In the genomic region with DNA sequence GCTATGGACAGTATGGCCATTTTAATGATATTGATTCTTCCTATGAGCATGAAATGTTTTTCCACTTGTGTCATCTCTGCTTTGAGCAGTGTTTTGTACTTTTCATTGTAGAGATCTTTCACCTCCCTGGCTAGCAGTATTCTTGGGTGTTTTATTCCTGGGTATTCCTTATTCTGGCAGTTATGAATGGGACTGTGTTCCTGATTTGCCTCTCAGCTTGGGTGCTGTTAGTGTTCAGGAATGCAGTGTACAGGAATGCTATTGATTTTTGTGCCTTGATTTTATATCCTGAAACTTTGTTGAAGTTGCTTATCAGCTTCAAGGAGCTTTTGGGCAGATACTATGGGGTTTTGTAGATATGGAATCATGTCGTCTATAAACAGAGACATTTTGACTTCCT, we compare ENCODE assay signal across 40 cellular contexts. TPM values are rescaled to one million over a fixed set of nuclear protein-coding genes. Genes with fewer than 3 reads are reported as not detected.
"Had no signal": no experiment of that assay in that cellular context is flagged by ENCODE, and none has a peak within 500 bp of the region (broad histone marks: within the 10 kb centered on the region; RNA-seq: fewer than 3 reads in every experiment).

No MANE protein-coding gene starts in this region.

- DNase-seq: activated effector memory CD4-positive, alpha-beta T cell treated with anti-CD3 and anti-CD28 coated beads, Interleukin-2, amount 50 U/mL, for 16 hours; activated effector memory CD4-positive, alpha-beta T cell treated with Interleukin-2 at 50 U/mL for 16 hours; activated gamma-delta T cell; activated gamma-delta T cell treated with Interleukin-2 at 50 U/mL for 16 hours; activated naive CD4-positive, alpha-beta T cell; activated naive CD4-positive, alpha-beta T cell treated with anti-CD3 and anti-CD28 coated beads for 36 hours; activated naive CD4-positive, alpha-beta T cell treated with anti-CD3 and anti-CD28 coated beads, Interleukin-2, amount 10 ng/mL, durations not matched to agents 7 days and 5 days; activated naive CD4-positive, alpha-beta T cell treated with anti-CD3 and anti-CD28 coated beads, Interleukin-2, amount 50 U/mL, for 16 hours; activated naive CD4-positive, alpha-beta T cell treated with Interleukin-2 at 50 U/mL for 16 hours; activated naive CD8-positive, alpha-beta T cell treated with anti-CD3 and anti-CD28 coated beads for 36 hours; activated naive CD8-positive, alpha-beta T cell treated with anti-CD3 and anti-CD28 coated beads, Interleukin-2, amount 10 ng/mL, durations not matched to agents 7 days and 5 days; activated naive CD8-positive, alpha-beta T cell treated with anti-CD3 and anti-CD28 coated beads, Interleukin-2, amount 50 U/mL, for 24 hours; activated T-cell treated with anti-CD3 and anti-CD28 coated beads, Interleukin-2, amount 50 U/mL, for 1 hour; activated T-cell treated with anti-CD3 and anti-CD28 coated beads, Interleukin-2, amount 50 U/mL, for 24 hours; activated T-cell treated with anti-CD3 and anti-CD28 coated beads, Interleukin-2, amount 50 U/mL, for 4 hours; activated T-cell treated with anti-CD3 and anti-CD28 coated beads, Interleukin-2, amount 50 U/mL, for 48 hours; activated T-cell treated with anti-CD3 and anti-CD28 coated beads, Interleukin-2, amount 50 U/mL, for 72 hours; adrenal gland; amniotic stem cell; amygdala; anterior cingulate cortex; aorta; brain microvascular endothelial cell; caudate nucleus; central memory CD4-positive, alpha-beta T cell; cerebellar nuclear complex had no signal

- H3K27ac ChIP-seq: adrenal gland, ascending aorta, brain microvascular endothelial cell, breast epithelium, cardiac muscle cell had no signal

- FAIRE-seq: astrocyte, bronchial epithelial cell had no signal

- H3K27me3 ChIP-seq: adrenal gland, ascending aorta, brain microvascular endothelial cell, breast epithelium, cardiac muscle cell had no signal

- H3K36me3 ChIP-seq: adrenal gland, ascending aorta, brain microvascular endothelial cell, breast epithelium, cardiac muscle cell had no signal

- H3K36me3 Mint-ChIP-seq: activated naive CD4-positive, alpha-beta T cell treated with anti-CD3 and anti-CD28 coated beads, Interleukin-2, amount 10 ng/mL, durations not matched to agents 7 days and 5 days; activated naive CD4-positive, alpha-beta T cell treated with anti-CD3 and anti-CD28 coated beads, Interleukin-2, amount 50 U/mL, for 24 hours; activated naive CD4-positive, alpha-beta T cell treated with anti-CD3 and anti-CD28 coated beads, Interleukin-2, amount 50 U/mL, for 72 hours; activated naive CD8-positive, alpha-beta T cell; activated naive CD8-positive, alpha-beta T cell treated with anti-CD3 and anti-CD28 coated beads for 36 hours; activated naive CD8-positive, alpha-beta T cell treated with anti-CD3 and anti-CD28 coated beads, Interleukin-2, amount 10 ng/mL, durations not matched to agents 7 days and 5 days; brain had no signal

- H3K27ac Mint-ChIP-seq: activated naive CD4-positive, alpha-beta T cell treated with anti-CD3 and anti-CD28 coated beads for 36 hours; activated naive CD4-positive, alpha-beta T cell treated with anti-CD3 and anti-CD28 coated beads, Interleukin-2, amount 10 ng/mL, durations not matched to agents 7 days and 5 days; activated naive CD4-positive, alpha-beta T cell treated with anti-CD3 and anti-CD28 coated beads, Interleukin-2, amount 50 U/mL, for 24 hours; activated naive CD4-positive, alpha-beta T cell treated with anti-CD3 and anti-CD28 coated beads, Interleukin-2, amount 50 U/mL, for 72 hours; activated naive CD8-positive, alpha-beta T cell; activated naive CD8-positive, alpha-beta T cell treated with anti-CD3 and anti-CD28 coated beads for 36 hours; activated naive CD8-positive, alpha-beta T cell treated with anti-CD3 and anti-CD28 coated beads, Interleukin-2, amount 10 ng/mL, durations not matched to agents 7 days and 5 days; activated naive CD8-positive, alpha-beta T cell treated with anti-CD3 and anti-CD28 coated beads, Interleukin-2, amount 50 U/mL, for 24 hours; activated T-cell treated with anti-CD3 and anti-CD28 coated beads, Interleukin-2, amount 50 U/mL, for 24 hours; activated T-cell treated with anti-CD3 and anti-CD28 coated beads, Interleukin-2, amount 50 U/mL, for 72 hours; activated T-helper 1 cell treated with anti-CD3 and anti-CD28 coated beads, Interleukin-12 subunit alpha, Interleukin-12 subunit beta, Interleukin-2, Interleukin-4 antibody, amounts not matched to agents 30 ng/mL and 10 ng/mL and 1 ng/mL, durations not matched to agents 14 hours and 24 hours and 36 hours; activated T-helper 17 cell treated with anti-CD3 and anti-CD28 coated beads, Interleukin-2, amount 50 U/mL, for 72 hours; activated T-helper 2 cell treated with anti-CD3 and anti-CD28 coated beads, Interferon-gamma antibody, Interleukin-2, Interleukin-4, amounts not matched to agents 10 μg/mL and 5 μg/mL and 100 μg/mL, durations not matched to agents 14 hours and 24 hours and 36 hours; brain had no signal

- H3K4me1 ChIP-seq: adrenal gland, ascending aorta, breast epithelium had no signal

- H3K4me3 ChIP-seq: adrenal gland, ascending aorta, breast epithelium, cardiac muscle cell had no signal

- ATAC-seq: activated naive CD4-positive, alpha-beta T cell treated with anti-CD3 and anti-CD28 coated beads, Interleukin-2, amount 50 U/mL, for 72 hours; activated naive CD8-positive, alpha-beta T cell treated with anti-CD3 and anti-CD28 coated beads, Interleukin-2, amount 50 U/mL, for 24 hours; activated T-cell treated with anti-CD3 and anti-CD28 coated beads, Interleukin-2, amount 50 U/mL, for 4 hours; activated T-cell treated with anti-CD3 and anti-CD28 coated beads, Interleukin-2, amount 50 U/mL, for 72 hours; activated T-helper 17 cell treated with anti-CD3 and anti-CD28 coated beads, Interleukin-2, amount 50 U/mL, for 72 hours had no signal

- H3K4me1 Mint-ChIP-seq: activated naive CD4-positive, alpha-beta T cell treated with anti-CD3 and anti-CD28 coated beads, Interleukin-2, amount 10 ng/mL, durations not matched to agents 7 days and 5 days; activated naive CD4-positive, alpha-beta T cell treated with anti-CD3 and anti-CD28 coated beads, Interleukin-2, amount 50 U/mL, for 24 hours; activated naive CD8-positive, alpha-beta T cell treated with anti-CD3 and anti-CD28 coated beads for 36 hours; activated naive CD8-positive, alpha-beta T cell treated with anti-CD3 and anti-CD28 coated beads, Interleukin-2, amount 50 U/mL, for 24 hours; activated T-helper 17 cell treated with anti-CD3 and anti-CD28 coated beads, Interleukin-2, amount 50 U/mL, for 72 hours; brain; central memory CD8-positive, alpha-beta T cell had no signal

- H3K4me3 Mint-ChIP-seq: activated naive CD4-positive, alpha-beta T cell treated with anti-CD3 and anti-CD28 coated beads for 36 hours; activated naive CD4-positive, alpha-beta T cell treated with anti-CD3 and anti-CD28 coated beads, Interleukin-2, amount 10 ng/mL, durations not matched to agents 7 days and 5 days; activated naive CD4-positive, alpha-beta T cell treated with anti-CD3 and anti-CD28 coated beads, Interleukin-2, amount 50 U/mL, for 24 hours; activated naive CD8-positive, alpha-beta T cell; activated naive CD8-positive, alpha-beta T cell treated with anti-CD3 and anti-CD28 coated beads for 36 hours; activated naive CD8-positive, alpha-beta T cell treated with anti-CD3 and anti-CD28 coated beads, Interleukin-2, amount 10 ng/mL, durations not matched to agents 7 days and 5 days; activated naive CD8-positive, alpha-beta T cell treated with anti-CD3 and anti-CD28 coated beads, Interleukin-2, amount 50 U/mL, for 24 hours; activated T-cell treated with anti-CD3 and anti-CD28 coated beads, Interleukin-2, amount 50 U/mL, for 24 hours; activated T-cell treated with anti-CD3 and anti-CD28 coated beads, Interleukin-2, amount 50 U/mL, for 4 hours; activated T-cell treated with anti-CD3 and anti-CD28 coated beads, Interleukin-2, amount 50 U/mL, for 72 hours; activated T-helper 1 cell treated with anti-CD3 and anti-CD28 coated beads, Interleukin-12 subunit alpha, Interleukin-12 subunit beta, Interleukin-2, Interleukin-4 antibody, amounts not matched to agents 30 ng/mL and 10 ng/mL and 1 ng/mL, durations not matched to agents 14 hours and 24 hours and 36 hours; activated T-helper 17 cell treated with anti-CD3 and anti-CD28 coated beads, Interleukin-2, amount 50 U/mL, for 72 hours; brain; central memory CD8-positive, alpha-beta T cell had no signal

- H3K9me3 ChIP-seq: adrenal gland, ascending aorta, breast epithelium had no signal

- H3K9me3 Mint-ChIP-seq: activated naive CD4-positive, alpha-beta T cell treated with anti-CD3 and anti-CD28 coated beads, Interleukin-2, amount 50 U/mL, for 72 hours; activated naive CD8-positive, alpha-beta T cell treated with anti-CD3 and anti-CD28 coated beads, Interleukin-2, amount 50 U/mL, for 24 hours; activated T-cell treated with anti-CD3 and anti-CD28 coated beads, Interleukin-2, amount 50 U/mL, for 24 hours; activated T-helper 1 cell treated with anti-CD3 and anti-CD28 coated beads, Interleukin-12 subunit alpha, Interleukin-12 subunit beta, Interleukin-2, Interleukin-4 antibody, amounts not matched to agents 30 ng/mL and 10 ng/mL and 1 ng/mL, durations not matched to agents 14 hours and 24 hours and 36 hours; activated T-helper 17 cell treated with anti-CD3 and anti-CD28 coated beads, Interleukin-2, amount 50 U/mL, for 72 hours; activated T-helper 2 cell treated with anti-CD3 and anti-CD28 coated beads, Interferon-gamma antibody, Interleukin-2, Interleukin-4, amounts not matched to agents 10 μg/mL and 5 μg/mL and 100 μg/mL, durations not matched to agents 14 hours and 24 hours and 36 hours; central memory CD8-positive, alpha-beta T cell had no signal

RNA-seq across cellular contexts. Expression of gene CTXND1, which starts 49.5 kb away (rescaled TPM):
- total RNA-seq: activated naive CD4-positive, alpha-beta T cell treated with anti-CD3 and anti-CD28 coated beads for 36 hours; activated naive CD4-positive, alpha-beta T cell treated with anti-CD3 and anti-CD28 coated beads, Interleukin-2, amount 50 U/mL, for 72 hours; activated naive CD8-positive, alpha-beta T cell treated with anti-CD3 and anti-CD28 coated beads for 36 hours; activated naive CD8-positive, alpha-beta T cell treated with anti-CD3 and anti-CD28 coated beads, Interleukin-2, amount 10 ng/mL, durations not matched to agents 7 days and 5 days; activated T-cell treated with anti-CD3 and anti-CD28 coated beads, Interleukin-2, amount 50 U/mL, for 72 hours; activated T-helper 1 cell treated with anti-CD3 and anti-CD28 coated beads, Interleukin-12 subunit alpha, Interleukin-12 subunit beta, Interleukin-2, Interleukin-4 antibody, amounts not matched to agents 30 ng/mL and 10 ng/mL and 1 ng/mL, durations not matched to agents 14 hours and 24 hours and 36 hours; activated T-helper 17 cell treated with anti-CD3 and anti-CD28 coated beads, Interleukin-2, amount 50 U/mL, for 72 hours; activated T-helper 2 cell treated with anti-CD3 and anti-CD28 coated beads, Interferon-gamma antibody, Interleukin-2, Interleukin-4, amounts not matched to agents 10 μg/mL and 5 μg/mL and 100 μg/mL, durations not matched to agents 14 hours and 24 hours and 36 hours; astrocyte; breast epithelium; bronchial epithelial cell; chondrocyte had no signal
